Comparison of ENCODE assay signal across 8 cellular contexts in genomic region chr10:100912609-100913469, GRCh38. TPM values are rescaled to one million over a fixed set of nuclear protein-coding genes. Genes with fewer than 3 reads are reported as not detected.
DNase-seq lines count a peak whose midpoint lies in the region; ATAC-seq and TF ChIP-seq lines count a peak whose summit lies in the region.

TSS of gene SLF2 (plus strand) at chr10:100912963. CDS start at chr10:100913111, 148 bp downstream.

- H3K4me1 Mint-ChIP-seq in activated B cell treated with CpG ODN at 0.5 μM for 24 hours (peaks cover 33% of the 10 kb centered on the region), immature natural killer cell (peaks cover 32 to 49% of the 10 kb centered on the region in 2 donors)

- H3K9me3 Mint-ChIP-seq in activated B cell treated with CpG ODN at 0.5 μM for 24 hours (no peaks in the 10 kb centered on the region), immature natural killer cell (no peaks in the 10 kb centered on the region)

- H3K27ac ChIP-seq in caudate nucleus (ENCODE audit: low read depth, low read length) = peak within 1 kb of the TSS; percentile 97

- peak; percentile 100 for DNase-seq in AG08395 (ENCODE audit: low spot score)
- peak; percentile 95 for DNase-seq in NCI-H345 (lab: John Stamatoyannopoulos, UW)
- peak; percentile 82 for DNase-seq in activated B cell treated with CpG ODN at 0.5 μM for 24 hours
- peak; percentile 70 to 99 (median 98) for DNase-seq in caudate nucleus (lab: John Stamatoyannopoulos, UW)
- DNase-seq in immature natural killer cell = peak; percentile 95 to 96 (median 95)
- peak; percentile 96 for DNase-seq in smooth muscle cell of the brain vasculature (ENCODE audit: low read depth, low spot score)

- H3K27me3 Mint-ChIP-seq in activated B cell treated with CpG ODN at 0.5 μM for 24 hours = no peaks in the 10 kb centered on the region
- H3K27me3 Mint-ChIP-seq in immature natural killer cell (ENCODE audit: low read depth in 3 of 3) = peaks cover 0 to 12% (median 4%) of the 10 kb centered on the region in 3 donors

- CTCF ChIA-PET in activated B cell treated with CpG ODN at 0.5 μM for 24 hours (lab: Charles Lee) = no interaction called here

- H3K27ac Mint-ChIP-seq in activated B cell treated with CpG ODN at 0.5 μM for 24 hours = peak within 1 kb of the TSS; percentile 96
- H3K27ac Mint-ChIP-seq in immature natural killer cell = peak within 1 kb of the TSS; percentile 92 to 98 (median 97)

- TF ChIP-seq POLR2A in GM18951 (IDR thresholded peaks at IDR 0.05; ENCODE audit: extremely low read depth, insufficient read depth, insufficient read length) = peak; percentile 80

- POLR2A ChIA-PET in activated B cell treated with CpG ODN at 0.5 μM for 24 hours (lab: Charles Lee) = interaction anchor here (0.5 to 2.3 kb wide), 9 partner anchors 21 to 747 kb away, joined by 3 to 6 read pairs (median 3); partner anchors contain the start of genes HIF1AN, MRPL43, PDZD7 and SFXN3

- intact Hi-C loops in activated B cell treated with CpG ODN at 0.5 μM for 24 hours (cut with micrococcal nuclease) = loop anchor here (1.0 to 5.0 kb wide), 6 partner anchors 84 to 1180 kb away; partner anchors contain the start of genes COX15, CUTC, ERLIN1 and HIF1AN

- H3K4me3 Mint-ChIP-seq in activated B cell treated with CpG ODN at 0.5 μM for 24 hours (peak within 1 kb of the TSS; percentile 99), immature natural killer cell (peak within 1 kb of the TSS; percentile 97 to 100 (median 99))

- TF ChIP-seq CTCF in activated B cell treated with CpG ODN at 0.5 μM for 24 hours (IDR thresholded peaks at IDR 0.05) = no peak

- in situ Hi-C loops in GM18951 (cut with MboI; ENCODE audit: low sequenced_read_pairs, unreplicated experiment) = no loop called here

- H3K36me3 Mint-ChIP-seq in activated B cell treated with CpG ODN at 0.5 μM for 24 hours (ENCODE audit: low read depth) (peaks cover 31% of the 10 kb centered on the region), immature natural killer cell (peaks cover 6 to 9% (median 7%) of the 10 kb centered on the region in 3 donors)

- ATAC-seq in HG03196 (IDR thresholded peaks at IDR 0.05; ENCODE audit: unreplicated experiment) = peak; percentile 89
- ATAC-seq in activated B cell treated with CpG ODN at 0.5 μM for 24 hours (ENCODE audit: low read depth) = peak; percentile 97

RNA-seq across cellular contexts. Expression of gene SLF2, which starts in this region (rescaled TPM):
- total RNA-seq in activated B cell treated with CpG ODN at 0.5 μM for 24 hours = 29.9 and 35.5 TPM in 2 replicates
- polyA plus RNA-seq in immature natural killer cell = 10 to 100 TPM in 1 of 3 donors, 1 to 10 TPM in 2; 6.1 to 21.3 (median 8.9) TPM

Comparison
In these comparisons a context has a peak if more than half of its experiments do, and no peak if none do; other contexts are left out.
1. Peak in every context shown above with its lines: DNase-seq, ATAC-seq and H3K27ac ChIP-seq.